8 cellular contexts compared by ENCODE assay signal in the genomic region with DNA sequence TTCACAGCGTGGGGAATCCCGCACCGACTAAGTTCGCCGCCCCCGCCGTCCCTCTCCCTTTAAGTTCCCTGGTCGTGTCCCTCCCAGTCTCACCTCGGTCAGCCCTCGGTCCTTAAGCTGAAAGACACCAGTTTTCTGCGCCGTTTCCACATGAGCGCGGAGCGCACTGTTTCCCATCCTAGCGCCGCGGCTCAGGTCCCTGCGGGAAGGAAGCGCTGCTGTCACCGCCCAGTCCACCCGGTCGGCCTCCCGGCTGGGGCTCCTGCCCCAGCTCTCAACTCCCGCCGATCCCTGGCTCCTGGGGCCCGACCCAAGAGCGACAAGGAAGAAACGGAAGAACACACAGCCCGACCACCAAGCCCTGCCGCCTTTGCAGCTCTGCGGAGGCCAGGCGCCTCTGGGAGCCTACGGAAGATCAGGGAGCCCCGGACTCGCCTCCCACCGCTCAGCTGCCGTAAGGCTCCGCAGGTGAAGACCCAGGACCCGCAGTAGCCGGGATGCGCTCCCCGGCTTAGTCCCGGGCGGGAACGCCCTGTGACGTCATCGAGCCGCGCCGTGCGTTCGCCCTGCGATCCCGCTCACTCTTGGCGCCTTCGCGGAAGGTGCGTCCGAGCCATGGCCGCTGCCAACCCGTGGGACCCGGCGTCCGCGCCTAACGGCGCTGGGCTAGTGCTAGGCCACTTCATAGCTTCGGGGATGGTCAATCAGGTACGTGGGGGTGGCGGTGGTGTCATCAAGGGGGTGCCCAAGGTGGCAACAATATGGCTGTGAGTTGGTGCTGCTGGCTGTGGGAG. TPM values are rescaled to one million over a fixed set of nuclear protein-coding genes. Genes with fewer than 3 reads are reported as not detected.
A peak's percentile ranks its signal among the peaks of the same experiment; 100 is the strongest.
DNase-seq lines count a peak whose midpoint lies in the region; ATAC-seq and TF ChIP-seq lines count a peak whose summit lies in the region.

Gene HAUS2, plus strand, starts transcription at position 581 of the 794 bp plus-strand sequence. Its CDS starts 35 bp downstream, at position 616.
Gene LRRC57, minus strand, starts transcription at position 536 of the 794 bp plus-strand sequence. Its CDS starts 359 bp downstream, at position 177.

- TF ChIP-seq CTCF in fibroblast of mammary gland (conservative IDR thresholded peaks at IDR 0.05; ENCODE audit: control insufficient read depth, insufficient read depth, low read depth, low read length) = no peak

- peak within 1 kb of the TSS; percentile 92 to 99 (median 95) for H3K4me3 Mint-ChIP-seq in naive thymus-derived CD8-positive, alpha-beta T cell
- H3K4me3 Mint-ChIP-seq in stimulated activated naive B cell treated with anti-CD40 and anti-IgM and Interleukin-4, amounts not matched to agents 10 μg/mL and 1 μg/mL and 100 μg/mL, for 72 hours = peak within 1 kb of the TSS; percentile 94 to 95

- H3K27me3 Mint-ChIP-seq in naive thymus-derived CD8-positive, alpha-beta T cell = no peaks in the 10 kb centered on the region
- H3K27me3 Mint-ChIP-seq in stimulated activated naive B cell treated with anti-CD40 and anti-IgM and Interleukin-4, amounts not matched to agents 10 μg/mL and 1 μg/mL and 100 μg/mL, for 72 hours = no peaks in the 10 kb centered on the region

- peak within 1 kb of the TSS; percentile 100 for H3K4me3 ChIP-seq in Jurkat, Clone E6-1 (ENCODE audit: low read length)
- peak within 1 kb of the TSS; percentile 100 for H3K4me3 ChIP-seq in fibroblast of mammary gland (ENCODE audit: control insufficient read depth, low read depth, low read length)

- ATAC-seq in GM21576 (IDR thresholded peaks at IDR 0.05; ENCODE audit: unreplicated experiment) = peak; percentile 70
- peak; percentile 84 to 94 for ATAC-seq in naive thymus-derived CD8-positive, alpha-beta T cell
- ATAC-seq in stimulated activated naive B cell treated with anti-CD40 and anti-IgM and Interleukin-4, amounts not matched to agents 10 μg/mL and 1 μg/mL and 100 μg/mL, for 72 hours (replicated peaks) = peak; percentile 90 to 93

- DNase-seq in DMS53 (lab: John Stamatoyannopoulos, UW) = peak; percentile 92
- DNase-seq in Jurkat, Clone E6-1 (ENCODE audit: low read depth, low spot score) = peak; percentile 76
- DNase-seq in RKO (ENCODE audit: low spot score) = peak; percentile 85
- DNase-seq in activated T-helper 1 cell treated with anti-CD3 and anti-CD28 coated beads, Interleukin-2, amount 50 U/mL, for 16 hours (ENCODE audit: low read depth in 1 of 2, low spot score in 1 of 2) = peak; percentile 74 to 78
- peak; percentile 80 for DNase-seq in fibroblast of mammary gland (ENCODE audit: low read depth)
- peak; percentile 79 to 91 (median 86) for DNase-seq in naive thymus-derived CD8-positive, alpha-beta T cell
- DNase-seq in stimulated activated naive B cell treated with anti-CD40 and anti-IgM and Interleukin-4, amounts not matched to agents 10 μg/mL and 1 μg/mL and 100 μg/mL, for 72 hours = peak; percentile 82

- peaks cover 0 to 27% (median 6%) of the 10 kb centered on the region in 3 donors for H3K36me3 Mint-ChIP-seq in naive thymus-derived CD8-positive, alpha-beta T cell
- peaks cover 14 to 29% of the 10 kb centered on the region in 2 donors for H3K36me3 Mint-ChIP-seq in stimulated activated naive B cell treated with anti-CD40 and anti-IgM and Interleukin-4, amounts not matched to agents 10 μg/mL and 1 μg/mL and 100 μg/mL, for 72 hours

- peaks cover 26 to 60% (median 50%) of the 10 kb centered on the region in 4 donors for H3K4me1 Mint-ChIP-seq in naive thymus-derived CD8-positive, alpha-beta T cell
- peaks cover 25 to 56% of the 10 kb centered on the region in 2 donors for H3K4me1 Mint-ChIP-seq in stimulated activated naive B cell treated with anti-CD40 and anti-IgM and Interleukin-4, amounts not matched to agents 10 μg/mL and 1 μg/mL and 100 μg/mL, for 72 hours

- POLR2A ChIA-PET in naive thymus-derived CD8-positive, alpha-beta T cell (lab: Charles Lee) = interaction anchor here (0.6 to 4.0 kb wide), 12 partner anchors 12 to 117 kb away, joined by 3 to 25 read pairs (median 4); partner anchors contain the start of genes SNAP23, STARD9 and ZNF106

- no peaks in the 10 kb centered on the region for H3K9me3 Mint-ChIP-seq in naive thymus-derived CD8-positive, alpha-beta T cell
- no peaks in the 10 kb centered on the region for H3K9me3 Mint-ChIP-seq in stimulated activated naive B cell treated with anti-CD40 and anti-IgM and Interleukin-4, amounts not matched to agents 10 μg/mL and 1 μg/mL and 100 μg/mL, for 72 hours

- H3K27ac Mint-ChIP-seq in naive thymus-derived CD8-positive, alpha-beta T cell = peak within 1 kb of the TSS; percentile 93 to 99 (median 98)
- H3K27ac Mint-ChIP-seq in stimulated activated naive B cell treated with anti-CD40 and anti-IgM and Interleukin-4, amounts not matched to agents 10 μg/mL and 1 μg/mL and 100 μg/mL, for 72 hours = peak within 1 kb of the TSS; percentile 96

RNA-seq across cellular contexts. Expression of gene HAUS2, which starts in this region (rescaled TPM):
- 33.1 TPM for polyA plus RNA-seq in Jurkat, Clone E6-1 (2012; ENCODE audit: insufficient read depth, insufficient read length)
- total RNA-seq in naive thymus-derived CD8-positive, alpha-beta T cell = 10 to 100 TPM; 19.1 to 21.1 TPM
- 10 to 100 TPM; 20.8 to 25.4 (median 24.9) TPM for polyA plus RNA-seq in naive thymus-derived CD8-positive, alpha-beta T cell

RNA-seq across cellular contexts. Expression of gene LRRC57, which starts in this region (rescaled TPM):
- 20.1 TPM for polyA plus RNA-seq in Jurkat, Clone E6-1 (2012; ENCODE audit: insufficient read depth, insufficient read length)
- total RNA-seq in naive thymus-derived CD8-positive, alpha-beta T cell = 10 to 100 TPM; 17.1 to 18.4 TPM
- polyA plus RNA-seq in naive thymus-derived CD8-positive, alpha-beta T cell = 1 to 10 TPM; 3.3 to 6.4 (median 5.5) TPM

Comparison
In these comparisons a context has a peak if more than half of its experiments do, and no peak if none do; other contexts are left out.
1. Peak in every context shown above with its lines: DNase-seq, ATAC-seq and H3K4me3 ChIP-seq.